In the genomic region with DNA sequence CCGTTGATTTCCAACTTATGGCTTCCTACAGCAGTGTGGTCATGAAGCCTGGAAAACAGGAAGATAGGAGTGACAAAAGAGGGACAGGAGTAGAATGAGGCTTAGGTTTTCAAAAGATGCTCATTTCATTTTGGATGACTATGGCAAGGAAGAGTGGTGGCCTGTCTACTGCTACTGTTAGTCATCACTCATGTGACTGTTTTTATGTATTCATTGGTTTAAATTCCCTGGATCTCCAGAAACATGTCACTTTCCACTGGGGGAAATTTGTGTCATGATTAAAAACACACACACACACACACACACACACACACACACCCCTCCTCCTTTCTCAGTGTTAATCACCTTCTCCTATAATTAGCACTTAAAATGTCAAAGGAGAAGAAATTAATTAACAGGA, we compare ENCODE assay signal across 10 cellular contexts. TPM values are rescaled to one million over a fixed set of nuclear protein-coding genes. Genes with fewer than 3 reads are reported as not detected.
DNase-seq lines count a peak whose midpoint lies in the region; ATAC-seq and TF ChIP-seq lines count a peak whose summit lies in the region.
"Had no signal": no experiment of that assay in that cellular context is flagged by ENCODE, and none has a peak within 500 bp of the region (broad histone marks: within the 10 kb centered on the region; RNA-seq: fewer than 3 reads in every experiment).

No MANE protein-coding gene starts in this region.

- no peaks in the 10 kb centered on the region for H3K36me3 ChIP-seq in vagina

- H3K27ac ChIP-seq in vagina: peak overlapping the region; percentile 67

- no peaks in the 10 kb centered on the region for H3K27me3 ChIP-seq in vagina
- H3K27me3 ChIP-seq: heart left ventricle had no signal

- no peak for ATAC-seq in activated CD8-positive, alpha-beta T cell treated with anti-CD3 and anti-CD28 coated beads for 36 hours
- ATAC-seq in HG03565 (IDR thresholded peaks at IDR 0.05; ENCODE audit: unreplicated experiment): no peak

- peak; percentile 22 for DNase-seq in stimulated activated naive CD4-positive, alpha-beta T cell treated with Interleukin-2 at 50 U/mL for 16 hours (lab: John Stamatoyannopoulos, UW)
- no peak for DNase-seq in stimulated activated naive CD4-positive, alpha-beta T cell (lab: John Stamatoyannopoulos, UW)
- no peak for DNase-seq in activated CD8-positive, alpha-beta T cell treated with anti-CD3 and anti-CD28 coated beads for 36 hours
- peak; percentile 12 for DNase-seq in kidney tubule cell (ENCODE audit: low spot score)
- no peak for DNase-seq in vagina (ENCODE audit: extremely low spot score in 2 of 2)
- DNase-seq in KBM-7: no peak
- no peak for DNase-seq in NAMALWA (ENCODE audit: low spot score)

- H3K4me1 ChIP-seq in vagina: peaks cover 29% of the 10 kb centered on the region

- H3K27me3 Mint-ChIP-seq in activated CD8-positive, alpha-beta T cell treated with anti-CD3 and anti-CD28 coated beads for 36 hours: no peaks in the 10 kb centered on the region

- peak overlapping the region; percentile 82 for H3K4me3 Mint-ChIP-seq in activated CD8-positive, alpha-beta T cell treated with anti-CD3 and anti-CD28 coated beads for 36 hours

- in situ Hi-C loops in KBM-7 (cut with MboI; ENCODE audit: low pct_unique_long_range_greater_than_20kb, low sequenced_read_pairs): no loop called here

- H3K9me3 Mint-ChIP-seq in activated CD8-positive, alpha-beta T cell treated with anti-CD3 and anti-CD28 coated beads for 36 hours: no peaks in the 10 kb centered on the region

- peaks cover 19% of the 10 kb centered on the region for H3K36me3 Mint-ChIP-seq in activated CD8-positive, alpha-beta T cell treated with anti-CD3 and anti-CD28 coated beads for 36 hours (ENCODE audit: low read depth)

- no peak for TF ChIP-seq POLR2A in vagina (IDR thresholded peaks at IDR 0.05)

- POLR2A ChIA-PET in activated CD8-positive, alpha-beta T cell treated with anti-CD3 and anti-CD28 coated beads for 36 hours (lab: Charles Lee): interaction anchor here (0.9 to 1.3 kb wide), 2 partner anchors 18 to 43 kb away, joined by 3 to 4 read pairs; no protein-coding TSS in a partner anchor

- TF ChIP-seq CTCF in activated CD8-positive, alpha-beta T cell treated with anti-CD3 and anti-CD28 coated beads for 36 hours (IDR thresholded peaks at IDR 0.05): no peak
- TF ChIP-seq CTCF in vagina (IDR thresholded peaks at IDR 0.05): no peak

- intact Hi-C loops in activated CD8-positive, alpha-beta T cell treated with anti-CD3 and anti-CD28 coated beads for 36 hours (cut with micrococcal nuclease): loop anchor here (5.0 to 10.0 kb wide), 4 partner anchors 43 to 716 kb away; partner anchors contain the start of genes BRD7 and CNEP1R1
- intact Hi-C loops in vagina (cut with DNase I): no loop called here

- H3K4me1 Mint-ChIP-seq in activated CD8-positive, alpha-beta T cell treated with anti-CD3 and anti-CD28 coated beads for 36 hours (ENCODE audit: low read depth): peaks cover 39% of the 10 kb centered on the region

- peak overlapping the region in 1 of 2 donors; percentile 96 for H3K4me3 ChIP-seq in vagina

- CTCF ChIA-PET in activated CD8-positive, alpha-beta T cell treated with anti-CD3 and anti-CD28 coated beads for 36 hours (lab: Charles Lee): interaction anchor here (0.8 to 2.4 kb wide), 5 partner anchors 16 to 386 kb away, joined by 3 to 18 read pairs (median 3); no protein-coding TSS in a partner anchor

- no peaks in the 10 kb centered on the region for H3K9me3 ChIP-seq in vagina
- H3K9me3 ChIP-seq: heart left ventricle had no signal

- H3K27ac Mint-ChIP-seq in activated CD8-positive, alpha-beta T cell treated with anti-CD3 and anti-CD28 coated beads for 36 hours: peak overlapping the region; percentile 94

RNA-seq across cellular contexts. Expression of gene CYLD, which starts 1.1 kb away (rescaled TPM):
- total RNA-seq in activated CD8-positive, alpha-beta T cell treated with anti-CD3 and anti-CD28 coated beads for 36 hours: 10 to 100 TPM; 86.4 to 94.4 TPM
- 33.9 TPM for total RNA-seq in vagina

RNA-seq across cellular contexts. Expression of gene NOD2, which starts 47.3 kb away (rescaled TPM):
- 1 to 10 TPM; 1.1 to 1.6 TPM for total RNA-seq in activated CD8-positive, alpha-beta T cell treated with anti-CD3 and anti-CD28 coated beads for 36 hours
- total RNA-seq in vagina: 43.5 TPM

RNA-seq across cellular contexts. Expression of gene SNX20, which starts 59.6 kb away (rescaled TPM):
- total RNA-seq in activated CD8-positive, alpha-beta T cell treated with anti-CD3 and anti-CD28 coated beads for 36 hours: 10 to 100 TPM; 24.6 to 25.0 TPM
- 2.2 TPM for total RNA-seq in vagina
- total RNA-seq: LHCN-M2 had no signal

Comparison
In these comparisons a context has a peak if more than half of its experiments do, and no peak if none do; other contexts are left out.
1. DNase-seq: peak in stimulated activated naive CD4-positive, alpha-beta T cell treated with Interleukin-2 at 50 U/mL for 16 hours (single experiment) and kidney tubule cell (single experiment); none in stimulated activated naive CD4-positive, alpha-beta T cell (0 of 6), activated CD8-positive, alpha-beta T cell treated with anti-CD3 and anti-CD28 coated beads for 36 hours (single experiment), vagina (0 of 2), KBM-7 (single experiment) and NAMALWA (single experiment).
2. RNA of gene NOD2, which starts 47.3 kb away (total RNA-seq): 43.5 TPM in vagina (single experiment); 1.1 to 1.6 TPM in activated CD8-positive, alpha-beta T cell treated with anti-CD3 and anti-CD28 coated beads for 36 hours; every median in the first group is over 10 times any median in the second.